Comparison of ENCODE assay signal across 8 cellular contexts in the genomic region with DNA sequence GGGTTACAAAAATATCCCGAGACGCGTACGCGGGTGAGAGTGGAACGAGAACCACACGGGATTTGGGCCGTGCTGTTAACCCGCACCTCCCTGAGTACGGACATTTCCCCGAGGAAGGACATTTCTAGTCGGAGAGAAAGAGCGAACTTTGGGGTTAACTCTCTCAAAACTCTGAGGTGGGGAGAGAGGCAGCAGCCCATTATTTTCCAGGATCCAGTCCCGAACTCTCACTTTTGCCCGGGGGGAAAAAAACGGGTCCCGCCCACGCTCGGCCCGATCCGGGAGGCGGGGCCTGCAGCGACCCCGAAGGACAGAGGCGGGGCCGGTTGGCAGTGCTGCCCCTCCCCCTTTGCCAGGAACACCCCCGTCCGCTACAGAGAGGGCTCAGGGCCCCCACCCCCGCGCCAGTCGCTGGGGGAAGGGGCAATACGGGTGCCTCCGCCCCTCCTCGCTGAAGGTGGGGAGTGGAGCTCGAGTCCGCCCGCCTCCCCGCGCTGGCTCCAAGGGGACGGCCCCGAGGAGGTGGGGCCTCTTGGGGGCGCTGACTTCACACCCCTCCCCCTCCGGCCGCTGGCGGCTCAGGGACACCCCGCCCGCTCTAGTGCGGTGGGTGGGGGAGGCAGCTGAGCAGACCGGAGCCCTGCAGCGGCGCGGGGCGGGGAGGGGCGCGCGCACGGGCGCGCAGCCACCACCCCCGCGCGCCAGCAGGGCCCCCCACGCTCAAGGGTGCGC. TPM values are rescaled to one million over a fixed set of nuclear protein-coding genes. Genes with fewer than 3 reads are reported as not detected.
DNase-seq lines count a peak whose midpoint lies in the region; ATAC-seq and TF ChIP-seq lines count a peak whose summit lies in the region.

No MANE protein-coding gene starts in this region.

- H3K36me3 ChIP-seq in iPS-20b (ENCODE audit: insufficient read depth, low read depth, low read length) (peaks cover 25% of the 10 kb centered on the region), skeletal muscle tissue (ENCODE audit: control insufficient read depth in 3 of 3, insufficient read depth in 3 of 3, low read length in 3 of 3) (no peaks in the 10 kb centered on the region)

- CTCF ChIA-PET in AG04450 (lab: Charles Lee), result interaction anchor here (0.6 kb wide), 1 partner anchor 863 kb away, joined by 3 read pairs; a partner anchor contains a TSS

- H3K27me3 ChIP-seq in AG04450 (ENCODE audit: control insufficient read depth, insufficient read depth, low read length) (peaks cover 2% of the 10 kb centered on the region), iPS-20b (ENCODE audit: insufficient read depth, low read length) (0 out of 2 replicates have a peak, but pooled peaks cover 5% of the 10 kb centered on the region), skeletal muscle tissue (ENCODE audit: control insufficient read depth in 3 of 3, insufficient read depth in 3 of 3, low read length in 3 of 3) (no peaks in the 10 kb centered on the region)

- H3K9me3 ChIP-seq in AG04450 (ENCODE audit: control insufficient read depth, insufficient read depth, low read length), result no peaks in the 10 kb centered on the region
- H3K9me3 ChIP-seq in iPS-20b (ENCODE audit: insufficient read depth, low read depth, low read length), result no peaks in the 10 kb centered on the region
- H3K9me3 ChIP-seq in skeletal muscle tissue (ENCODE audit: control insufficient read depth in 3 of 3, low read length in 3 of 3), result no peaks in the 10 kb centered on the region

- DNase-seq in AG04450 (ENCODE audit: low read depth, low spot score) (peak; percentile 95), NCI-H2196 treated with DMSO at 0.1 percent for 48 hours (lab: John Stamatoyannopoulos, UW; ENCODE audit: unreplicated experiment) (peak; percentile 90), T47D (ENCODE audit: low read depth in 1 of 2, low spot score in 1 of 2) (peak; percentile 89 to 99)

- ATAC-seq in GM18909 (IDR thresholded peaks at IDR 0.05; ENCODE audit: poor library complexity, unreplicated experiment), result peak; percentile 84
- ATAC-seq in HG03139 (IDR thresholded peaks at IDR 0.05; ENCODE audit: unreplicated experiment), result peak; percentile 81

- H3K9ac ChIP-seq in iPS-20b (ENCODE audit: low read depth, low read length) (peak overlapping the region; percentile 88), skeletal muscle tissue (ENCODE audit: low read depth in 1 of 3, low read length in 3 of 3) (peak overlapping the region; percentile 81 to 97 (median 89))

- peak overlapping the region; percentile 88 for H3K4me3 ChIP-seq in AG04450 (ENCODE audit: low read depth, low read length)
- peak overlapping the region; percentile 96 for H3K4me3 ChIP-seq in iPS-20b (ENCODE audit: low read length)
- H3K4me3 ChIP-seq in skeletal muscle tissue (ENCODE audit: low read length in 3 of 3), result peak overlapping the region; percentile 83 to 93 (median 85)

- in situ Hi-C loops in T47D (cut with HindIII; ENCODE audit: low pct_unique_long_range_greater_than_20kb, low sequenced_read_pairs), result no loop called here

- H3K27ac ChIP-seq in AG04450 (ENCODE audit: low read depth, low read length) (peak overlapping the region; percentile 91), VCaP (peak overlapping the region; percentile 96), iPS-20b (ENCODE audit: low read length) (peak overlapping the region; percentile 83), skeletal muscle tissue (ENCODE audit: low read depth, low read length) (peak overlapping the region; percentile 96)

- peaks cover 23% of the 10 kb centered on the region for H3K4me1 ChIP-seq in iPS-20b (ENCODE audit: insufficient read depth, low read length)
- peaks cover 17 to 19% (median 18%) of the 10 kb centered on the region in 3 donors for H3K4me1 ChIP-seq in skeletal muscle tissue (ENCODE audit: control insufficient read depth in 3 of 3, insufficient read depth in 3 of 3, low read length in 3 of 3)

- TF ChIP-seq CTCF in AG04450 (IDR thresholded peaks at IDR 0.05; ENCODE audit: low read depth, low read length) (no peak), VCaP (conservative IDR thresholded peaks at IDR 0.05) (no peak)

- POLR2A ChIA-PET in AG04450 (lab: Yijun Ruan, JAX), result interaction anchor here (0.5 to 2.1 kb wide), 12 partner anchors 9 to 1028 kb away, joined by 3 to 25 read pairs (median 5); a partner anchor contains a TSS

RNA-seq across cellular contexts. Expression of a gene that starts 0.7 kb away (rescaled TPM):
- polyA plus RNA-seq in AG04450 (2011; rRNA removed), result 80.5 and 105 TPM in 2 replicates
- polyA minus RNA-seq in AG04450 (2011; rRNA and poly(A)+ RNA removed), result 102 and 165 TPM in 2 replicates
- total RNA-seq in skeletal muscle tissue, result 152 TPM

RNA-seq across cellular contexts. Expression of a gene that starts 26.0 kb away (rescaled TPM):
- polyA plus RNA-seq in AG04450 (2011; rRNA removed), result 13.8 and 14.6 TPM in 2 replicates
- polyA minus RNA-seq in AG04450 (2011; rRNA and poly(A)+ RNA removed), result 8.4 and 8.7 TPM in 2 replicates
- total RNA-seq in skeletal muscle tissue, result 4.7 TPM

Comparison
In these comparisons a context has a peak if more than half of its experiments do, and no peak if none do; other contexts are left out.
1. Peak in every context shown above with its lines: DNase-seq, ATAC-seq, H3K4me3 ChIP-seq and H3K27ac ChIP-seq.